1 cellular context compared by ENCODE assay signal in genomic region chr14:32457213-32457920, GRCh38.
TF ChIP-seq lines count a peak whose summit lies in the region.

No MANE protein-coding gene starts in this region.

TF ChIP-seq in GM23338, 12 proteins besides CTCF, POLR2A, EP300 and RAD21 (continued from another document):
- TF ChIP-seq ZNF462 (CRISPR knock-in tag; IDR thresholded peaks at IDR 0.05), result no peak
- no peak for TF ChIP-seq EZH2 (IDR thresholded peaks at IDR 0.05; ENCODE audit: low read depth, unreplicated experiment)
- TF ChIP-seq STAT1 (IDR thresholded peaks at IDR 0.05; ENCODE audit: unreplicated experiment), result no peak
TF ChIP-seq in GM23338: peak in this region for 0.
